In genomic region chr1:150917387-150917786, GRCh38 we compare ENCODE assay signal across 11 cellular contexts. TPM values are rescaled to one million over a fixed set of nuclear protein-coding genes. Genes with fewer than 3 reads are reported as not detected.
"Had no signal": no experiment of that assay in that cellular context is flagged by ENCODE, and none has a peak within 500 bp of the region (broad histone marks: within the 10 kb centered on the region; RNA-seq: fewer than 3 reads in every experiment).

No MANE protein-coding gene starts in this region.

- H3K9me3 ChIP-seq: HAP-1 had no signal

- H3K4me3 Mint-ChIP-seq: GM23338, HFFc6 had no signal

- H3K4me1 ChIP-seq: HAP-1 had no signal

- H2AFZ ChIP-seq: GM23338 had no signal

- FAIRE-seq: K562 had no signal

- H3K4me2 ChIP-seq: GM23338 had no signal

- H3K4me3 ChIP-seq: GM23338, HAP-1, K562 had no signal

- H3K9me3 Mint-ChIP-seq: GM23338, HFFc6 had no signal

- H3K27ac ChIP-seq: HL-60 had no signal

- H3K27ac Mint-ChIP-seq: GM23338, HFFc6 had no signal

- ATAC-seq: GM23338, HCT116, K562 had no signal

- DNase-seq: H7, HFFc6, IMR-90, KG1 had no signal

- H3K36me3 ChIP-seq: HAP-1 had no signal

RNA-seq across cellular contexts. Expression of gene CTXND2, which starts 30.5 kb away (rescaled TPM):
- total RNA-seq: GM23338, H4, H7, HFFc6, HT1080, IMR-90, K562 had no signal
- polyA plus RNA-seq: GM23338, IMR-90, K562 had no signal
